16 cellular contexts compared by ENCODE assay signal in the genomic region with DNA sequence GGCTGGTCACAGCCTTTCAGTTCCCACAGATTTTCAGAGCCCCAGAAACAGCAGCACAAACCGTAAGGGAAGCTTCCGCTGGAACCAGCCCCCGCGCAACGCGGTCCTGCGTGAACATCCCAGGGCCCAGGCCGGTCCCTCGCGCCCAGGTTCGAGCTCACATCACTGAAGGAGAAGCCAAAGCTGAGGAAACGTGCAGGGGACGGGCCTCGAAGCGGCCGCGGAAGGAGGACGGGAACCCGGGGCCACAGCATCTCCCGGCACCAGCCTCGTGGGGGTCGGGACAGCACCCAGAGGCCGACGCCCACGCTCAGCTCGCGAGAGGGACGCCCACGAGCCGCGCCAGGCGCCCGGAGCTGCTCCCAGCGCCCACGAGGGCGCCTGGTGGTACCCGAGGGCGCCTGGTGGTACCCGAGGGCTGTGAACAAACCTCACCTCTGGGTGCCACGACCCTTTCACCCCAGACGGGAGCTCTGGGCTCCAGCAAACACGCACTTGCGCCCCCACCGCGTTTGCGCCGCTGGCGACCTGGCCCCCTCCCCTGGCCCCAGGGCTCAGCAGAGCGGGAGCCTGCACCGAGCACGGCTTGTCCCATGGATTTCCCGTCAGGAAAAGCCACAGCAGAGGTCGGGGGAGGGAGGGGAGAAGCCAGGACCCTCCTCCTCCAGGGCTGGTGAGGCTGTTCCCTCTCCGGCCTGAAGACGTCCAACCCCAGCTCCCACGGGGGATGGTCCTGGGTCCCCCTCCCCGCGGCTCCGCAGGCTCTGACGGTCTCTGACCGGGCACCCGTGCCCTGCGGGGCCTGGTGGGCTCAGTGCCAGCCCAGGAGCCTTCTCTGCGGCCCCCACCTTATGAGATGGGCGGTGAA. TPM values are rescaled to one million over a fixed set of nuclear protein-coding genes. Genes with fewer than 3 reads are reported as not detected.
DNase-seq lines count a peak whose midpoint lies in the region; ATAC-seq and TF ChIP-seq lines count a peak whose summit lies in the region.
"Had no signal": no experiment of that assay in that cellular context is flagged by ENCODE, and none has a peak within 500 bp of the region (broad histone marks: within the 10 kb centered on the region; RNA-seq: fewer than 3 reads in every experiment).

No MANE protein-coding gene starts in this region.

- H3K4me2 ChIP-seq in IMR-90 (ENCODE audit: low read depth, low read length) (no peak overlapping the region), GM23248 (ENCODE audit: unreplicated experiment) (no peak overlapping the region)

- H2BK120ac ChIP-seq in IMR-90 (ENCODE audit: low read depth, low read length), result no peak overlapping the region

- H3K4me1 ChIP-seq in IMR-90 (ENCODE audit: control insufficient read depth, insufficient read depth, low read length), result peaks cover 7% of the 10 kb centered on the region; the same call in 1 of the 2 replicates
- peaks cover 5 to 16% of the 10 kb centered on the region in 2 donors for H3K4me1 ChIP-seq in duodenal mucosa (ENCODE audit: control insufficient read depth in 1 of 2, insufficient read depth in 2 of 2, low read length in 2 of 2)
- H3K4me1 ChIP-seq in liver (ENCODE audit: control insufficient read depth in 4 of 4, insufficient read depth in 4 of 4, low read length in 3 of 4), result peaks cover 12 to 61% (median 39%) of the 10 kb centered on the region in 4 donors
- H3K4me1 ChIP-seq in stomach, result peaks cover 0 to 42% (median 25%) of the 10 kb centered on the region in 4 donors
- H3K4me1 ChIP-seq in GM23248 (ENCODE audit: insufficient read depth), result no peaks in the 10 kb centered on the region
- H3K4me1 ChIP-seq: foreskin keratinocyte had no signal

- no peak overlapping the region for H4K8ac ChIP-seq in IMR-90 (ENCODE audit: low read depth in 2 of 2, low read length in 2 of 2)

- intact Hi-C loops in IMR-90 (cut with micrococcal nuclease), result no loop called here
- intact Hi-C loops in stomach (cut with DNase I; ENCODE audit: low total_unique reads), result no loop called here

- H3K79me2 ChIP-seq in GM23248 (ENCODE audit: insufficient read depth), result no peaks in the 10 kb centered on the region

- no peaks in the 10 kb centered on the region for H3K79me1 ChIP-seq in IMR-90 (ENCODE audit: low read depth in 1 of 2, low read length in 2 of 2)

- no peak overlapping the region for H4K5ac ChIP-seq in IMR-90 (ENCODE audit: low read depth, low read length)

- no peak overlapping the region for H3K23ac ChIP-seq in IMR-90 (ENCODE audit: low read depth, low read length)

- TF ChIP-seq POLR2A in IMR-90 (IDR thresholded peaks at IDR 0.05; ENCODE audit: low read depth, low read length) (no peak), stomach (IDR thresholded peaks at IDR 0.05) (no peak)

- dilution Hi-C loops in IMR-90 (cut with HindIII; ENCODE audit: low sequenced_read_pairs, unreplicated experiment), result no loop called here

- peak overlapping the region; percentile 70 for H2AK9ac ChIP-seq in IMR-90 (replicated peaks; ENCODE audit: low read depth, low read length, poor library complexity)

- H4K20me1 ChIP-seq in IMR-90 (ENCODE audit: insufficient read depth, low read length), result peaks cover 2% of the 10 kb centered on the region; the same call in 1 of the 2 replicates
- H4K20me1 ChIP-seq in GM23248 (ENCODE audit: insufficient read depth), result no peaks in the 10 kb centered on the region

- H3K9ac ChIP-seq in IMR-90 (ENCODE audit: low read depth, low read length), result no peak overlapping the region
- no peak overlapping the region for H3K9ac ChIP-seq in duodenal mucosa (ENCODE audit: low read depth in 1 of 2, low read length in 2 of 2)
- H3K9ac ChIP-seq in liver (ENCODE audit: low read depth in 1 of 2, low read length in 2 of 2), result peak overlapping the region; percentile 74 to 93
- H3K9ac ChIP-seq in GM23248, result no peak overlapping the region

- POLR2A ChIA-PET in IMR-90 (lab: Charles Lee; ENCODE audit: unreplicated experiment), result no interaction called here

- BruUV-seq in IMR-90 (replicated peaks; lab: Mats Ljungman, UMichigan), result no TSS peak

- H3K27me3 ChIP-seq in IMR-90 (ENCODE audit: control insufficient read depth, insufficient read depth, low read length) (peaks cover 30% of the 10 kb centered on the region), duodenal mucosa (ENCODE audit: control insufficient read depth in 1 of 2, insufficient read depth in 2 of 2, low read length in 2 of 2) (peaks cover 43 to 59% of the 10 kb centered on the region in 2 donors), liver (ENCODE audit: control insufficient read depth in 4 of 4, insufficient read depth in 4 of 4, low read length in 3 of 4) (no peaks in the 10 kb centered on the region), stomach (peaks cover 7 to 86% (median 67%) of the 10 kb centered on the region in 3 donors), GM23248 (replicated peaks; ENCODE audit: insufficient read depth) (peaks cover 68% of the 10 kb centered on the region)

- H3K14ac ChIP-seq in IMR-90 (replicated peaks; ENCODE audit: low read depth, low read length), result no peak overlapping the region

- WGBS in IMR-90 (ENCODE audit: extremely low coverage in 2 of 2, insufficient read length in 1 of 2), 2 experiments, result 88% methylated on average over 12 of the region's 65 CpGs; no CpG with 5 or more reads in 1 of the 2 experiments
- WGBS in liver, result 40% methylated on average over 65 of the region's 65 CpGs
- WGBS in stomach, 5 donors, result 25 to 49% (median 45%) methylated on average over 20 to 65 of the region's 65 CpGs
- 25% methylated on average over 56 to 60 of the region's 65 CpGs for WGBS in GM23248 (ENCODE audit: low coverage in 1 of 2, low lambda C conversion rate in 2 of 2, missing lambda C conversion rate in 2 of 2), 2 experiments

- H2AFZ ChIP-seq in IMR-90 (replicated peaks; ENCODE audit: low read length, poor library complexity), result no peak overlapping the region
- H2AFZ ChIP-seq in GM23248, result no peak overlapping the region

- no peak overlapping the region for H2BK5ac ChIP-seq in IMR-90 (ENCODE audit: low read depth, low read length, poor library complexity, severe bottlenecking)

- TF ChIP-seq RAD21 in IMR-90 (IDR thresholded peaks at IDR 0.05; ENCODE audit: low read length), result no peak
- TF ChIP-seq RAD21 in liver (IDR thresholded peaks at IDR 0.05), result no peak

- H2BK15ac ChIP-seq in IMR-90 (ENCODE audit: low read depth, low read length), result no peak overlapping the region

- H3K27ac ChIP-seq in IMR-90 (ENCODE audit: insufficient read depth, low read length) (no peak overlapping the region), duodenal mucosa (ENCODE audit: low read depth, low read length) (peak overlapping the region; percentile 32), liver (ENCODE audit: low read depth in 1 of 2, low read length in 2 of 2) (peak overlapping the region; percentile 76 to 92), stomach (peak overlapping the region in 4 of 5 donors; percentile 15 to 62 (median 45)), GM23248 (no peak overlapping the region)
- H3K27ac ChIP-seq: foreskin keratinocyte had no signal

- in situ Hi-C loops in IMR-90 (cut with MboI; ENCODE audit: low sequenced_read_pairs), result no loop called here
- in situ Hi-C loops in GM23248 (cut with MboI), result loop anchor here (25.0 kb wide), 1 partner anchor 441 kb away; no protein-coding TSS in a partner anchor

- no peak overlapping the region for H3K56ac ChIP-seq in IMR-90 (ENCODE audit: extremely low read depth, insufficient read depth, low read length)

- TF ChIP-seq CTCF in IMR-90 (conservative IDR thresholded peaks at IDR 0.05; ENCODE audit: low read depth, low read length), result no peak
- TF ChIP-seq CTCF in liver (IDR thresholded peaks at IDR 0.05; ENCODE audit: low read depth, low read length, missing input control), result no peak
- TF ChIP-seq CTCF in stomach (IDR thresholded peaks at IDR 0.05), result no peak

- H3K36me3 ChIP-seq in IMR-90 (ENCODE audit: control insufficient read depth, insufficient read depth, low read length) (no peaks in the 10 kb centered on the region), duodenal mucosa (ENCODE audit: control insufficient read depth in 1 of 2, insufficient read depth in 2 of 2, low read length in 2 of 2) (no peaks in the 10 kb centered on the region), liver (ENCODE audit: control insufficient read depth in 4 of 4, insufficient read depth in 3 of 4, low read depth in 1 of 4, low read length in 3 of 4) (no peaks in the 10 kb centered on the region), stomach (no peaks in the 10 kb centered on the region), GM23248 (ENCODE audit: low read depth) (no peaks in the 10 kb centered on the region)

- CTCF ChIA-PET in IMR-90 (lab: Yijun Ruan, JAX), result interaction anchor here (0.9 kb wide), 1 partner anchor 11 kb away, joined by 3 read pairs; no protein-coding TSS in a partner anchor

- H4K91ac ChIP-seq in IMR-90 (ENCODE audit: insufficient read depth, low read depth, low read length), result no peak overlapping the region

- H2BK20ac ChIP-seq in IMR-90 (ENCODE audit: low read depth, low read length), result no peak overlapping the region

- no peaks in the 10 kb centered on the region for H3K9me2 ChIP-seq in GM23248 (ENCODE audit: insufficient read depth)

- H2AK5ac ChIP-seq in IMR-90 (ENCODE audit: low read depth, low read length), result no peak overlapping the region

- H3K9me1 ChIP-seq in IMR-90 (ENCODE audit: insufficient read depth, low read length), result no peaks in the 10 kb centered on the region

- no peaks in the 10 kb centered on the region for H3F3A ChIP-seq in GM23248 (ENCODE audit: insufficient read depth)

- no peak overlapping the region for H3K18ac ChIP-seq in IMR-90 (ENCODE audit: low read depth, low read length)

- no peak for TF ChIP-seq EP300 in stomach (IDR thresholded peaks at IDR 0.05)

- H3K4me3 ChIP-seq in IMR-90 (ENCODE audit: insufficient read depth, low read depth, low read length), result no peak overlapping the region
- H3K4me3 ChIP-seq in duodenal mucosa (ENCODE audit: low read depth in 1 of 2, low read length in 2 of 2), result peak overlapping the region; percentile 29 to 45
- peak overlapping the region; percentile 66 to 76 (median 66) for H3K4me3 ChIP-seq in liver (ENCODE audit: low read depth in 1 of 3, low read length in 3 of 3)
- H3K4me3 ChIP-seq in stomach, result peak overlapping the region; percentile 18 to 36 (median 23)
- H3K4me3 ChIP-seq in GM23248, result no peak overlapping the region

- no peak overlapping the region for H3K4ac ChIP-seq in IMR-90 (ENCODE audit: low read depth, low read length)

- no peak for DNase-seq in IMR-90
- DNase-seq in stomach, result no peak
- DNase-seq in epidermal melanocyte (ENCODE audit: insufficient read length, low spot score), result no peak
- DNase-seq in iPS-NIHi7 (ENCODE audit: extremely low spot score), result no peak
- DNase-seq in GM23248, result no peak
- DNase-seq: activated CD4-positive, alpha-beta T cell treated with anti-CD3 and anti-CD28 coated beads, Interleukin-2, amount 50 U/mL, for 1 hour; amygdala; foreskin keratinocyte; Karpas-422; naive thymus-derived CD8-positive, alpha-beta T cell; NCI-H187; T-helper 9 cell had no signal

- no peak for ATAC-seq in IMR-90 (ENCODE audit: low read depth)
- no peak for ATAC-seq in activated CD4-positive, CD25-positive, alpha-beta regulatory T cell treated with anti-CD3 and anti-CD28 coated beads, Interleukin-2, amount 50 U/mL, for 24 hours
- ATAC-seq: naive thymus-derived CD8-positive, alpha-beta T cell had no signal

- H3K9me3 ChIP-seq in IMR-90 (ENCODE audit: control insufficient read depth, insufficient read depth, low read length) (no peaks in the 10 kb centered on the region), duodenal mucosa (ENCODE audit: control insufficient read depth in 1 of 2, low read length in 2 of 2) (no peaks in the 10 kb centered on the region), liver (ENCODE audit: control insufficient read depth in 4 of 4, low read length in 3 of 4) (no peaks in the 10 kb centered on the region), stomach (no peaks in the 10 kb centered on the region), GM23248 (ENCODE audit: low read depth) (no peaks in the 10 kb centered on the region)

RNA-seq across cellular contexts. Expression of a gene that starts 6.9 kb away (rescaled TPM):
- total RNA-seq in IMR-90 (2012; rRNA removed), result 0.28 TPM in 1 of 2 replicates, not detected in the other
- polyA plus RNA-seq in IMR-90 (2012; rRNA removed), result 0.90 and 1.0 TPM in 2 replicates
- 0.25 and 0.70 TPM in 2 replicates for polyA plus RNA-seq in IMR-90 (2012; cell fraction: cytosol; rRNA removed)
- polyA plus RNA-seq in IMR-90 (2012; cell fraction: nucleus; rRNA removed; ENCODE audit: low replicate concordance), result 4.5 and 8.7 TPM in 2 replicates
- total RNA-seq in liver, result 1 to 10 TPM in 1 of 2 donors, not detected in 1; 2.6 TPM
- 10 to 100 TPM in 1 of 2 donors, 1 to 10 TPM in 1; 5.9 to 40.7 TPM for polyA plus RNA-seq in liver
- total RNA-seq in stomach, result not detected
- under 1 TPM in 1 of 3 donors, not detected in 2; 0.60 TPM for polyA plus RNA-seq in stomach
- not detected in 2 replicates for total RNA-seq in GM23248 (2014; rRNA removed; shearing (Covaris generic))
- not detected in 2 replicates for polyA plus RNA-seq in GM23248 (2016; fragmentation: Nextera tagmentation; extraction: Ambion mirVana)
- total RNA-seq: foreskin keratinocyte; naive thymus-derived CD8-positive, alpha-beta T cell had no signal
- polyA plus RNA-seq: foreskin keratinocyte; naive thymus-derived CD8-positive, alpha-beta T cell had no signal

RNA-seq across cellular contexts. Expression of a gene that starts 15.1 kb away (rescaled TPM):
- total RNA-seq in IMR-90 (2012; rRNA removed), result not detected in 2 replicates
- not detected in 2 replicates for polyA plus RNA-seq in IMR-90 (2012; rRNA removed)
- not detected in 2 replicates for polyA plus RNA-seq in IMR-90 (2012; cell fraction: cytosol; rRNA removed)
- polyA plus RNA-seq in IMR-90 (2012; cell fraction: nucleus; rRNA removed; ENCODE audit: low replicate concordance), result not detected in 2 replicates
- not detected for total RNA-seq in liver
- polyA plus RNA-seq in liver, result not detected
- not detected for total RNA-seq in stomach
- polyA plus RNA-seq in stomach, result under 1 TPM in 2 of 3 donors, not detected in 1; 0.19 to 0.78 TPM
- total RNA-seq in GM23248 (2014; rRNA removed; shearing (Covaris generic)), result not detected in 2 replicates
- not detected in 2 replicates for polyA plus RNA-seq in GM23248 (2016; fragmentation: Nextera tagmentation; extraction: Ambion mirVana)
- total RNA-seq: foreskin keratinocyte; naive thymus-derived CD8-positive, alpha-beta T cell; subcutaneous adipose tissue had no signal
- polyA plus RNA-seq: foreskin keratinocyte; naive thymus-derived CD8-positive, alpha-beta T cell had no signal

Comparison
In these comparisons a context has a peak if more than half of its experiments do, and no peak if none do; other contexts are left out.
1. H3K27ac ChIP-seq: peak in duodenal mucosa (single experiment), liver (2 of 2) and stomach (4 of 5); none in IMR-90 (single experiment) and GM23248 (single experiment).
2. H3K4me3 ChIP-seq: peak in duodenal mucosa (2 of 2), liver (3 of 3) and stomach (4 of 4); none in IMR-90 (single experiment) and GM23248 (single experiment).
3. H3K9ac ChIP-seq: peak in liver (2 of 2); none in IMR-90 (single experiment), duodenal mucosa (0 of 2) and GM23248 (single experiment).